Comparison of ENCODE assay signal across 9 cellular contexts in genomic region chr6:125346143-125346925, GRCh38. TPM values are rescaled to one million over a fixed set of nuclear protein-coding genes. Genes with fewer than 3 reads are reported as not detected.
DNase-seq lines count a peak whose midpoint lies in the region; ATAC-seq and TF ChIP-seq lines count a peak whose summit lies in the region.
"Had no signal": no experiment of that assay in that cellular context is flagged by ENCODE, and none has a peak within 500 bp of the region (broad histone marks: within the 10 kb centered on the region; RNA-seq: fewer than 3 reads in every experiment).

No MANE protein-coding gene starts in this region.

- H3K27ac ChIP-seq in MM.1S (ENCODE audit: low read length) (peak overlapping the region; percentile 98), hepatocyte (no peak overlapping the region), trophoblast cell (ENCODE audit: low read depth, low read length) (no peak overlapping the region)

- no peak overlapping the region for H4K12ac ChIP-seq in trophoblast cell (ENCODE audit: low read depth, low read length)

- no peak overlapping the region for H2AK5ac ChIP-seq in trophoblast cell (ENCODE audit: low read length)

- peak overlapping the region; percentile 81 for H3K9ac ChIP-seq in MM.1S (ENCODE audit: low read length)
- no peak overlapping the region for H3K9ac ChIP-seq in trophoblast cell (ENCODE audit: low read length)

- TF ChIP-seq CTCF in MM.1S (IDR thresholded peaks at IDR 0.05; ENCODE audit: low read length) (no peak), hepatocyte (IDR thresholded peaks at IDR 0.05; ENCODE audit: poor library complexity) (no peak)

- no peak overlapping the region for H3K4ac ChIP-seq in trophoblast cell (ENCODE audit: low read depth, low read length)

- H3K14ac ChIP-seq in trophoblast cell (ENCODE audit: low read length), result no peak overlapping the region

- no peaks in the 10 kb centered on the region for H3K79me1 ChIP-seq in trophoblast cell (ENCODE audit: low read length)

- H3K9me3 ChIP-seq in MM.1S (replicated peaks; ENCODE audit: insufficient read depth, low read length), result no peaks in the 10 kb centered on the region
- no peaks in the 10 kb centered on the region for H3K9me3 ChIP-seq in hepatocyte (ENCODE audit: low read depth)
- no peaks in the 10 kb centered on the region for H3K9me3 ChIP-seq in trophoblast cell (ENCODE audit: insufficient read depth, low read depth, low read length)

- no peak overlapping the region for H3K18ac ChIP-seq in trophoblast cell (ENCODE audit: low read length)

- H2AFZ ChIP-seq in MM.1S (ENCODE audit: low read length) (peak overlapping the region; percentile 89), hepatocyte (peak overlapping the region; percentile 39), trophoblast cell (ENCODE audit: insufficient read depth, low read length, poor library complexity) (no peak overlapping the region)

- H3K36me3 ChIP-seq in MM.1S (replicated peaks; ENCODE audit: insufficient read depth, low read length), result no peaks in the 10 kb centered on the region
- no peaks in the 10 kb centered on the region for H3K36me3 ChIP-seq in hepatocyte (replicated peaks; ENCODE audit: insufficient read depth, low read depth)
- H3K36me3 ChIP-seq in trophoblast cell (ENCODE audit: control insufficient read depth in 1 of 2, insufficient read depth in 2 of 2, low read length in 2 of 2), result no peaks in the 10 kb centered on the region

- no peak overlapping the region for H3K23ac ChIP-seq in trophoblast cell (ENCODE audit: low read length)

- no peak overlapping the region for H2BK5ac ChIP-seq in trophoblast cell (ENCODE audit: low read depth, low read length, poor library complexity)

- no peaks in the 10 kb centered on the region for H3K27me3 ChIP-seq in MM.1S (replicated peaks; ENCODE audit: insufficient read depth, low read length)
- no peaks in the 10 kb centered on the region for H3K27me3 ChIP-seq in hepatocyte
- H3K27me3 ChIP-seq in trophoblast cell (ENCODE audit: insufficient read depth, low read length), result no peaks in the 10 kb centered on the region

- DNase-seq in MM.1S (peak; percentile 29), hepatocyte (ENCODE audit: low spot score) (no peak), NCI-H187 treated with DMSO at 0.1 percent for 48 hours (lab: John Stamatoyannopoulos, UW) (no peak), GM03348 (ENCODE audit: low spot score) (no peak), trophoblast cell (no peak)
- no peak for DNase-seq in stimulated activated CD8-positive, alpha-beta memory T cell treated with anti-CD3 and anti-CD28 coated beads, Interleukin-4, amount 100 ng/mL, for 48 hours
- DNase-seq: natural killer cell had no signal

- WGBS in hepatocyte (ENCODE audit: low lambda C conversion rate, missing lambda C conversion rate), result 56% methylated on average over 13 of the region's 13 CpGs
- no CpG with 5 or more reads among the region's 13 CpGs for WGBS in trophoblast cell (ENCODE audit: extremely low coverage, insufficient coverage, insufficient read length)

- no peak overlapping the region for H4K91ac ChIP-seq in trophoblast cell (ENCODE audit: low read depth, low read length)

- H3K9me2 ChIP-seq in MM.1S (replicated peaks; ENCODE audit: insufficient read depth, low read length) (no peaks in the 10 kb centered on the region), hepatocyte (replicated peaks; ENCODE audit: insufficient read depth) (no peaks in the 10 kb centered on the region)

- H3K4me2 ChIP-seq in MM.1S (ENCODE audit: low read depth, low read length) (peak overlapping the region; percentile 98), hepatocyte (peak overlapping the region; percentile 38), trophoblast cell (ENCODE audit: low read length) (no peak overlapping the region)

- H3K79me2 ChIP-seq in MM.1S (ENCODE audit: low read length), result no peaks in the 10 kb centered on the region
- H3K79me2 ChIP-seq in hepatocyte, result no peaks in the 10 kb centered on the region
- no peaks in the 10 kb centered on the region for H3K79me2 ChIP-seq in trophoblast cell (ENCODE audit: control insufficient read depth, insufficient read depth, low read length, poor library complexity)

- no peak overlapping the region for H2BK12ac ChIP-seq in trophoblast cell (ENCODE audit: low read length)

- H2BK120ac ChIP-seq in trophoblast cell (ENCODE audit: insufficient read depth, low read length, poor library complexity), result no peak overlapping the region

- no peaks in the 10 kb centered on the region for H4K20me1 ChIP-seq in MM.1S (ENCODE audit: insufficient read depth, low read length)
- no peaks in the 10 kb centered on the region for H4K20me1 ChIP-seq in hepatocyte (ENCODE audit: insufficient read depth, poor library complexity, severe bottlenecking)

- no peak overlapping the region for H4K8ac ChIP-seq in trophoblast cell (ENCODE audit: low read depth, low read length)

- peak; percentile 52 for ATAC-seq in GM18502 (IDR thresholded peaks at IDR 0.05; ENCODE audit: poor library complexity, unreplicated experiment)
- ATAC-seq in GM21723 (IDR thresholded peaks at IDR 0.05; ENCODE audit: unreplicated experiment), result peak; percentile 58

- peaks cover 17% of the 10 kb centered on the region; the same call in 1 of the 2 replicates for H3F3A ChIP-seq in MM.1S (ENCODE audit: insufficient read depth, low read length)

- H3K4me3 ChIP-seq in MM.1S (ENCODE audit: low read length), result peak overlapping the region; percentile 59
- no peak overlapping the region for H3K4me3 ChIP-seq in hepatocyte
- H3K4me3 ChIP-seq in trophoblast cell (ENCODE audit: low read depth, low read length), result no peak overlapping the region

- peaks cover 13% of the 10 kb centered on the region for H3K4me1 ChIP-seq in MM.1S (ENCODE audit: low read length)
- no peaks in the 10 kb centered on the region for H3K4me1 ChIP-seq in hepatocyte (ENCODE audit: insufficient read depth)
- peaks cover 0 to 2% of the 10 kb centered on the region in 2 experiments for H3K4me1 ChIP-seq in trophoblast cell (ENCODE audit: control insufficient read depth in 1 of 2, insufficient read depth in 2 of 2, low read length in 2 of 2)

RNA-seq across cellular contexts. Expression of gene HDDC2, which starts 44.6 kb away (rescaled TPM):
- total RNA-seq in hepatocyte, result 70.6 and 79.8 TPM in 2 replicates
- 109 and 110 TPM in 2 replicates for polyA plus RNA-seq in hepatocyte
- polyA plus RNA-seq in trophoblast cell (2013), result 44.4 and 47.3 TPM in 2 replicates
